16 cellular contexts compared by ENCODE assay signal in the genomic region with DNA sequence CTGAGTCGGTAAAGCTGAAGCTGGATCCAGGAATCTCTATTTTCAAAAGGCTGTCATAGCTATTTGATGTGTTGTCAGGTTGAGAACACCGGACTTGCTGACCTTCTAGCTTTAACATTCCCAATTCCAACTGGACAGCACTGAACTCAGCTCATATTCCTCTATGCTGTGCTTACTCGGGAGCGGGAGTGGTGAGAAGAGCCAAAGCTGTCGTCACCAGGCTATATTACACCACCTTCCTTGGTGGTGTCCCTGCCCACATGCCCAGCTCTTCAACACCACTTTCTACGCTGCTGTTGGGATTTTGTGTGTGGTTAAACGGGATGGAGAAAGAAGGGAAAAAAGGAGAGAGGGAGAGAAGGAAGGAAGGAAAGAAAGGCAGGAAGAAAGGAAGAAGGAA.
"Had no signal": no experiment of that assay in that cellular context is flagged by ENCODE, and none has a peak within 500 bp of the region (broad histone marks: within the 10 kb centered on the region; RNA-seq: fewer than 3 reads in every experiment).

No MANE protein-coding gene starts in this region.

- H3K4me3 Mint-ChIP-seq: activated CD4-positive, alpha-beta memory T cell treated with anti-CD3 and anti-CD28 coated beads for 36 hours; activated naive CD8-positive, alpha-beta T cell treated with anti-CD3 and anti-CD28 coated beads, Interleukin-2, amount 10 ng/mL, durations not matched to agents 7 days and 5 days; natural killer cell treated with Interleukin-12 subunit alpha and Interleukin-12 subunit beta and Interleukin-15 and Interleukin-18, amount 100 ng/mL, for 72 hours; stimulated activated effector memory CD8-positive, alpha-beta T cell treated with anti-CD3 and anti-CD28 coated beads, Interleukin-12 subunit alpha, Interleukin-12 subunit beta, amount 100 ng/mL, for 72 hours had no signal

- H3K4me3 ChIP-seq: ovary, smooth muscle cell, tibial nerve had no signal

- H3K9me3 ChIP-seq: ovary, tibial nerve had no signal

- H3K27ac Mint-ChIP-seq: activated CD4-positive, alpha-beta memory T cell treated with anti-CD3 and anti-CD28 coated beads for 36 hours; activated naive CD8-positive, alpha-beta T cell treated with anti-CD3 and anti-CD28 coated beads, Interleukin-2, amount 10 ng/mL, durations not matched to agents 7 days and 5 days; natural killer cell treated with Interleukin-12 subunit alpha and Interleukin-12 subunit beta and Interleukin-15 and Interleukin-18, amount 100 ng/mL, for 72 hours; stimulated activated effector memory CD8-positive, alpha-beta T cell treated with anti-CD3 and anti-CD28 coated beads, Interleukin-12 subunit alpha, Interleukin-12 subunit beta, amount 100 ng/mL, for 72 hours had no signal

- H3K27me3 ChIP-seq: ovary, tibial nerve had no signal

- DNase-seq: activated CD4-positive, alpha-beta memory T cell treated with anti-CD3 and anti-CD28 coated beads for 36 hours; activated gamma-delta T cell treated with Interleukin-2 at 50 U/mL for 16 hours; activated naive CD8-positive, alpha-beta T cell treated with anti-CD3 and anti-CD28 coated beads, Interleukin-2, amount 10 ng/mL, durations not matched to agents 7 days and 5 days; activated T-cell treated with anti-CD3 and anti-CD28 coated beads, Interleukin-2, amount 50 U/mL, for 48 hours; aorta; caudate nucleus; cortex of kidney; effector memory CD4-positive, alpha-beta T cell; hypothalamus; ovary had no signal

- H3K9me3 Mint-ChIP-seq: activated CD4-positive, alpha-beta memory T cell treated with anti-CD3 and anti-CD28 coated beads for 36 hours; activated naive CD8-positive, alpha-beta T cell treated with anti-CD3 and anti-CD28 coated beads, Interleukin-2, amount 10 ng/mL, durations not matched to agents 7 days and 5 days; natural killer cell treated with Interleukin-12 subunit alpha and Interleukin-12 subunit beta and Interleukin-15 and Interleukin-18, amount 100 ng/mL, for 72 hours; stimulated activated effector memory CD8-positive, alpha-beta T cell treated with anti-CD3 and anti-CD28 coated beads, Interleukin-12 subunit alpha, Interleukin-12 subunit beta, amount 100 ng/mL, for 72 hours had no signal

- H3K27ac ChIP-seq: epithelial cell of prostate, ovary, tibial nerve had no signal

- H3K36me3 Mint-ChIP-seq: activated CD4-positive, alpha-beta memory T cell treated with anti-CD3 and anti-CD28 coated beads for 36 hours; activated naive CD8-positive, alpha-beta T cell treated with anti-CD3 and anti-CD28 coated beads, Interleukin-2, amount 10 ng/mL, durations not matched to agents 7 days and 5 days; natural killer cell treated with Interleukin-12 subunit alpha and Interleukin-12 subunit beta and Interleukin-15 and Interleukin-18, amount 100 ng/mL, for 72 hours; stimulated activated effector memory CD8-positive, alpha-beta T cell treated with anti-CD3 and anti-CD28 coated beads, Interleukin-12 subunit alpha, Interleukin-12 subunit beta, amount 100 ng/mL, for 72 hours had no signal

- H3K36me3 ChIP-seq: ovary, tibial nerve had no signal

- ATAC-seq: activated CD4-positive, CD25-positive, alpha-beta regulatory T cell treated with anti-CD3 and anti-CD28 coated beads, Interleukin-2, amount 50 U/mL, for 24 hours; natural killer cell treated with Interleukin-12 subunit alpha and Interleukin-12 subunit beta and Interleukin-15 and Interleukin-18, amount 100 ng/mL, for 72 hours; stimulated activated effector memory CD8-positive, alpha-beta T cell treated with anti-CD3 and anti-CD28 coated beads, Interleukin-12 subunit alpha, Interleukin-12 subunit beta, amount 100 ng/mL, for 72 hours had no signal
